In genomic region chr6:20534295-20534897, GRCh38 we compare ENCODE assay signal across 8 cellular contexts. TPM values are rescaled to one million over a fixed set of nuclear protein-coding genes. Genes with fewer than 3 reads are reported as not detected.
DNase-seq lines count a peak whose midpoint lies in the region; ATAC-seq, FAIRE-seq and TF ChIP-seq lines count a peak whose summit lies in the region.

CDKAL1 (plus strand) TSS chr6:20534457; CDS start chr6:20546351, 11,894 bp downstream.

- H3K4me2 ChIP-seq in smooth muscle cell: peak within 1 kb of the TSS; percentile 89

- H3K4me1 ChIP-seq in ACC112 (ENCODE audit: control insufficient read depth, insufficient read depth, low read length, unreplicated experiment) (peaks cover 8% of the 10 kb centered on the region), smooth muscle cell (ENCODE audit: low read depth) (peaks cover 18% of the 10 kb centered on the region)

- H2AFZ ChIP-seq in ACC112 (ENCODE audit: low read length, unreplicated experiment) (peak within 1 kb of the TSS; percentile 95), smooth muscle cell (ENCODE audit: low read depth) (peak within 1 kb of the TSS; percentile 90)

- H3K9me3 ChIP-seq in smooth muscle cell (replicated peaks; ENCODE audit: low read depth): no peaks in the 10 kb centered on the region

- FAIRE-seq in bronchial epithelial cell (lab: Jason Lieb, UNC): no peak

- H3K27ac ChIP-seq in ACC112 (ENCODE audit: low read depth, low read length) (peak within 1 kb of the TSS; percentile 73), VCaP (peak within 1 kb of the TSS; percentile 76), smooth muscle cell (ENCODE audit: low read depth) (peak within 1 kb of the TSS; percentile 83)

- peaks cover 34% of the 10 kb centered on the region for H3K79me2 ChIP-seq in ACC112 (ENCODE audit: control insufficient read depth, insufficient read depth, low read length, unreplicated experiment)
- peaks cover 15% of the 10 kb centered on the region for H3K79me2 ChIP-seq in smooth muscle cell (ENCODE audit: low read depth)

- peak within 1 kb of the TSS; percentile 87 for H3K4me3 ChIP-seq in ACC112 (ENCODE audit: low read depth, low read length)
- peak within 1 kb of the TSS; percentile 73 for H3K4me3 ChIP-seq in bronchial epithelial cell (ENCODE audit: low read depth, low read length)
- H3K4me3 ChIP-seq in smooth muscle cell: peak within 1 kb of the TSS; percentile 87

- no peaks in the 10 kb centered on the region for H3F3A ChIP-seq in smooth muscle cell (ENCODE audit: low read depth)

- no peak for TF ChIP-seq CTCF in VCaP (conservative IDR thresholded peaks at IDR 0.05)
- TF ChIP-seq CTCF in bronchial epithelial cell (IDR thresholded peaks at IDR 0.05; ENCODE audit: insufficient read depth, low read length, severe bottlenecking): no peak
- no peak for TF ChIP-seq CTCF in smooth muscle cell (IDR thresholded peaks at IDR 0.05; ENCODE audit: borderline replicate concordance, insufficient read depth, poor library complexity, severe bottlenecking)

- H3K9ac ChIP-seq in smooth muscle cell (ENCODE audit: low read depth): peak within 1 kb of the TSS; percentile 85

- no peaks in the 10 kb centered on the region for H4K20me1 ChIP-seq in smooth muscle cell (ENCODE audit: low read depth)

- no peaks in the 10 kb centered on the region for H3K27me3 ChIP-seq in ACC112 (ENCODE audit: insufficient read depth, low read length)
- H3K27me3 ChIP-seq in bronchial epithelial cell (ENCODE audit: control insufficient read depth, insufficient read depth, low read length): no peaks in the 10 kb centered on the region
- no peaks in the 10 kb centered on the region for H3K27me3 ChIP-seq in smooth muscle cell (ENCODE audit: low read depth)

- H3K36me3 ChIP-seq in ACC112 (ENCODE audit: insufficient read depth, low read length): no peaks in the 10 kb centered on the region
- no peaks in the 10 kb centered on the region for H3K36me3 ChIP-seq in bronchial epithelial cell (ENCODE audit: control insufficient read depth, insufficient read depth, low read length)
- no peaks in the 10 kb centered on the region for H3K36me3 ChIP-seq in smooth muscle cell (ENCODE audit: low read depth)

- WGBS in smooth muscle cell (ENCODE audit: low lambda C conversion rate): 1% methylated on average over 21 of the region's 21 CpGs

- ATAC-seq in GM18870 (IDR thresholded peaks at IDR 0.05; ENCODE audit: unreplicated experiment) (peak; percentile 87), HG03135 (IDR thresholded peaks at IDR 0.05; ENCODE audit: unreplicated experiment) (peak; percentile 75)

- DNase-seq in NCI-H2196 treated with DMSO at 0.1 percent for 48 hours (lab: John Stamatoyannopoulos, UW; ENCODE audit: unreplicated experiment): peak; percentile 78
- peak; percentile 88 for DNase-seq in bronchial epithelial cell (ENCODE audit: low read depth)
- peak; percentile 83 for DNase-seq in iPS-NIHi7 (ENCODE audit: extremely low spot score)
- DNase-seq in smooth muscle cell (lab: John Stamatoyannopoulos, UW; ENCODE audit: unreplicated experiment): peak; percentile 30

RNA-seq across cellular contexts. Expression of gene CDKAL1, which starts in this region (rescaled TPM):
- 13.4 and 16.9 TPM in 2 replicates for total RNA-seq in bronchial epithelial cell
- total RNA-seq in smooth muscle cell: 14.5 and 16.5 TPM in 2 replicates
- polyA plus RNA-seq in smooth muscle cell: 13.0 and 16.6 TPM in 2 replicates

Comparison
In these comparisons a context has a peak if more than half of its experiments do, and no peak if none do; other contexts are left out.
1. Peak in every context shown above with its lines: DNase-seq, ATAC-seq, H3K4me3 ChIP-seq and H3K27ac ChIP-seq.
2. DNase-seq: peak in every context shown above with its lines; median percentile 88 in bronchial epithelial cell; 83 in iPS-NIHi7; 78 in NCI-H2196 treated with DMSO at 0.1 percent for 48 hours; 30 in smooth muscle cell.